Comparison of ENCODE assay signal across 1 cellular context in the genomic region with DNA sequence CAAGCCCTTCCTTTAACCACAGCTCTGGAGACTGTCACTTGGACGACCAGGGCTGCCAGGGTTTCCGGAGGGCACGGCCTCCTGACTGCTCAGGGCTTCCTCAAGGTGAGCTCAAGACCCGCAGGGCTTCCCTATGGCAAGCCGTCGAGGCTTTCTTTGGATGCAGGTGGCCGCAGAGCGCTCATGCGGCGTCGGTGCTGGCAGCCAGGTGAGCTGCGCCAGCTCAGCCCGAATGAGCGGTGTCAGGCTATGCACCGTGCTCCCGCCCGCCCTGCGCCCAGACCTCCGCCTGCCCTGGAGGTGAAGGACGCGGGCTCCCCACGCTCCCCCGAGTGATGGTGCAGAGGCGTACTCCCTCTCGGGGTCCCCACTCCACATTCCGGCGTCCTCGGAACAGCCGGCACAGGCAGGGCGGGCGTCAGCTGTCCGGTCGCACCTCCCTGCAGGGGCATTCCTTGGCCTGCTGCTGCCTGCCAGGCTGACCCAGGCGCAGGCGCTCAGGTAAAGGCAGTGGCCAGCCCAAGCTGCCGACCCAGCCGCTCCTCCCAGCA.
TF ChIP-seq lines count a peak whose summit lies in the region.

No MANE protein-coding gene starts in this region.

TF ChIP-seq in SK-N-SH, 30 proteins besides CTCF, POLR2A, EP300 and RAD21:
- TF ChIP-seq TCF12 (IDR thresholded peaks at IDR 0.05) = no peak
- TF ChIP-seq USF2 (IDR thresholded peaks at IDR 0.05; ENCODE audit: borderline replicate concordance, low read depth, low read length) = no peak
- TF ChIP-seq FOSL2 (IDR thresholded peaks at IDR 0.05; ENCODE audit: borderline replicate concordance, low read depth) = no peak
